In the genomic region with DNA sequence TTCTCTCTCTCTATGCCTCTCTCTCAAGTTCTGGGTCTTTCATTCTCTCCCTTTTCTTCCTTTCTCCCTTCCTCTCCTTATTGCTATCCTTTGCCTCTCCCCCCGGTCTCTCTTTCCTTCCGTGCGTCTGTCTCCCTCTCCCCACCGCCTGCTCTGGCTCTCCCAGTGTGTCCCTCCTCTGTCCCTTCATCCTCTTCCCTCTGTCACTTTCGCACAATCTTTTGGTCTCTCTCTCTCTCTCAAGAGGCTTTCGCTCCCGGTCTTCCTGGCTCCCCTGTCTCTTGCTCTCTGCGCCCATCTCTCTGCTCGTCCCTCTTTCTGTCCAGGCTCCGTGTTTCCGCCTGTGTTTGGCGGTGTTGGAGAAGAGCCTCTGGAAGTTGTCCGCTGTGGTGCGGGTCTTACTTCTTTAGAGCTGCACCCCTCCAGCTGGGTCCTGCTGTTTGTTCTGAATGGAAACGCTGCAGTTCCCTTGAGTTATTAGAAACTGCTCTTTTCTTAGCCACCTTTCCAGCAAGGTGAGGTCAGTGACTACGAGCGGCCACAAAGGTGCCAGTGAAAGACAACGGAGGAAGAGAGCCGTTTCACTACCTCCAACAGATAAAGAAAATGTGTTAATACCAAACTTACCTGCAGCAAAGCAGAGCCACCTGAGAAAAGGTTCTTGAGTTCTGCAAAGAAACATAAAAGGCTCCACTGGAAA, we compare ENCODE assay signal across 1 cellular context.
TF ChIP-seq lines count a peak whose summit lies in the region.

No MANE protein-coding gene starts in this region.

TF ChIP-seq in HepG2, 621 proteins besides CTCF, POLR2A, EP300 and RAD21 (continued from another document):
- TF ChIP-seq THRA (CRISPR knock-in tag; IDR thresholded peaks at IDR 0.05; ENCODE audit: borderline replicate concordance) (no peak), KDM2A (CRISPR knock-in tag; IDR thresholded peaks at IDR 0.05; ENCODE audit: borderline replicate concordance, low read depth) (no peak), ZSCAN30 (CRISPR knock-in tag; IDR thresholded peaks at IDR 0.05) (no peak), MTF1 (CRISPR knock-in tag; IDR thresholded peaks at IDR 0.05) (no peak), ZNF292 (CRISPR knock-in tag; IDR thresholded peaks at IDR 0.05; ENCODE audit: borderline replicate concordance, low read depth) (no peak), ZNF550 (CRISPR knock-in tag; IDR thresholded peaks at IDR 0.05; ENCODE audit: borderline replicate concordance) (no peak), HNF4A (CRISPR knock-in tag; IDR thresholded peaks at IDR 0.05) (no peak), MAFG (CRISPR knock-in tag; IDR thresholded peaks at IDR 0.05) (no peak), NCOA5 (CRISPR knock-in tag; IDR thresholded peaks at IDR 0.05) (no peak), SP5 (CRISPR knock-in tag; IDR thresholded peaks at IDR 0.05; ENCODE audit: borderline replicate concordance, low read depth) (no peak), ZNF44 (CRISPR knock-in tag; IDR thresholded peaks at IDR 0.05) (no peak), GZF1 (CRISPR knock-in tag; IDR thresholded peaks at IDR 0.05) (no peak)
- TF ChIP-seq, protein P1, sequence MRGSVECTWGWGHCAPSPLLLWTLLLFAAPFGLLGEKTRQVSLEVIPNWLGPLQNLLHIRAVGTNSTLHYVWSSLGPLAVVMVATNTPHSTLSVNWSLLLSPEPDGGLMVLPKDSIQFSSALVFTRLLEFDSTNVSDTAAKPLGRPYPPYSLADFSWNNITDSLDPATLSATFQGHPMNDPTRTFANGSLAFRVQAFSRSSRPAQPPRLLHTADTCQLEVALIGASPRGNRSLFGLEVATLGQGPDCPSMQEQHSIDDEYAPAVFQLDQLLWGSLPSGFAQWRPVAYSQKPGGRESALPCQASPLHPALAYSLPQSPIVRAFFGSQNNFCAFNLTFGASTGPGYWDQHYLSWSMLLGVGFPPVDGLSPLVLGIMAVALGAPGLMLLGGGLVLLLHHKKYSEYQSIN (CRISPR knock-in tag; IDR thresholded peaks at IDR 0.05; ENCODE audit: borderline replicate concordance): no peak
- TF ChIP-seq, protein P2, sequence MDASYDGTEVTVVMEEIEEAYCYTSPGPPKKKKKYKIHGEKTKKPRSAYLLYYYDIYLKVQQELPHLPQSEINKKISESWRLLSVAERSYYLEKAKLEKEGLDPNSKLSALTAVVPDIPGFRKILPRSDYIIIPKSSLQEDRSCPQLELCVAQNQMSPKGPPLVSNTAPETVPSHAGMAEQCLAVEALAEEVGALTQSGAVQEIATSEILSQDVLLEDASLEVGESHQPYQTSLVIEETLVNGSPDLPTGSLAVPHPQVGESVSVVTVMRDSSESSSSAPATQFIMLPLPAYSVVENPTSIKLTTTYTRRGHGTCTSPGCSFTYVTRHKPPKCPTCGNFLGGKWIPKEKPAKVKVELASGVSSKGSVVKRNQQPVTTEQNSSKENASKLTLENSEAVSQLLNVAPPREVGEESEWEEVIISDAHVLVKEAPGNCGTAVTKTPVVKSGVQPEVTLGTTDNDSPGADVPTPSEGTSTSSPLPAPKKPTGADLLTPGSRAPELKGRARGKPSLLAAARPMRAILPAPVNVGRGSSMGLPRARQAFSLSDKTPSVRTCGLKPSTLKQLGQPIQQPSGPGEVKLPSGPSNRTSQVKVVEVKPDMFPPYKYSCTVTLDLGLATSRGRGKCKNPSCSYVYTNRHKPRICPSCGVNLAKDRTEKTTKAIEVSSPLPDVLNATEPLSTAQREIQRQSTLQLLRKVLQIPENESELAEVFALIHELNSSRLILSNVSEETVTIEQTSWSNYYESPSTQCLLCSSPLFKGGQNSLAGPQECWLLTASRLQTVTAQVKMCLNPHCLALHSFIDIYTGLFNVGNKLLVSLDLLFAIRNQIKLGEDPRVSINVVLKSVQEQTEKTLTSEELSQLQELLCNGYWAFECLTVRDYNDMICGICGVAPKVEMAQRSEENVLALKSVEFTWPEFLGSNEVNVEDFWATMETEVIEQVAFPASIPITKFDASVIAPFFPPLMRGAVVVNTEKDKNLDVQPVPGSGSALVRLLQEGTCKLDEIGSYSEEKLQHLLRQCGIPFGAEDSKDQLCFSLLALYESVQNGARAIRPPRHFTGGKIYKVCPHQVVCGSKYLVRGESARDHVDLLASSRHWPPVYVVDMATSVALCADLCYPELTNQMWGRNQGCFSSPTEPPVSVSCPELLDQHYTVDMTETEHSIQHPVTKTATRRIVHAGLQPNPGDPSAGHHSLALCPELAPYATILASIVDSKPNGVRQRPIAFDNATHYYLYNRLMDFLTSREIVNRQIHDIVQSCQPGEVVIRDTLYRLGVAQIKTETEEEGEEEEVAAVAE (CRISPR knock-in tag; IDR thresholded peaks at IDR 0.05; ENCODE audit: borderline replicate concordance): no peak
